In the genomic region with DNA sequence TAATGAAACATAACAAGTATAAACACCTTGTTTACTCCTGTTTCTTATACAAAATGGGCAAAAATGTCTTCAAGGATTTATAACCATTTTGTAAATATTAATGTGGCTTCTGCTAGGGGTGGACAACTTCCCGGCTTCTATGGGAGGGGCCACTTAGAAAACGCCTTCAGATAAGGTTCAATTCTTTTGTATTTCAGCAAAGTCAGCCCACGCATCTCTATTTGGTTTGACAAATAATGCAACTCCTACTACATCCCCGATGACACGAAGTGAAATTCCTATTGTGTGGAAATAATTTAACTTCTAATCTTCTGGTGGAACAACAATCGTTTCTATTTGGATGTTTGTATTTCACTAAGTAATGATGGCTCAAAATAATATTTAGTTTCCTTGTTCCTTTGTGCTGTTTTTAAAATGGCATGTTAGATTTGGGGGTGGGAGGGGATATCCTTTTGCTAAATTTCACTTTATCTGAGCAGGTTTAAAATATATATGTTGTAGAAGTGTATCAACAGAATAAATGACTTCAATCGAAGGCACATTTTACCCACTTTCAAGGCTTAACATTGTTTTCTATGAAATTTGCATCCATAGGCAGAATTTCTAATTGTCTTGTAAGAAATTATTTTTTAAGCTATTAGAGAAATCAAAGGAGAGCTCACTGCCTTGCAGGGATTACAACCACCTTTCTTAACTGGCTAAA, we compare ENCODE assay signal across 22 cellular contexts. TPM values are rescaled to one million over a fixed set of nuclear protein-coding genes. Genes with fewer than 3 reads are reported as not detected.
DNase-seq lines count a peak whose midpoint lies in the region; ATAC-seq and TF ChIP-seq lines count a peak whose summit lies in the region.
"Had no signal": no experiment of that assay in that cellular context is flagged by ENCODE, and none has a peak within 500 bp of the region (broad histone marks: within the 10 kb centered on the region; RNA-seq: fewer than 3 reads in every experiment).

No MANE protein-coding gene starts in this region.

- TF ChIP-seq CTCF in dorsolateral prefrontal cortex (IDR thresholded peaks at IDR 0.05 in 54 of 56, conservative IDR thresholded peaks at IDR 0.05 in 2 of 56; ENCODE audit: low read depth in 1 of 56, partially characterized antibody in 56 of 56): no peak
- TF ChIP-seq CTCF in nephron (IDR thresholded peaks at IDR 0.05; ENCODE audit: unreplicated experiment in 3 of 3): no peak

- intact Hi-C loops in dorsolateral prefrontal cortex (cut with DNase I): loop anchor here (2.0 to 10.0 kb wide), 2 partner anchors 15 to 281 kb away; a partner anchor contains a TSS

- peaks cover 86% of the 10 kb centered on the region for H3K27me3 Mint-ChIP-seq in activated T-cell treated with anti-CD3 and anti-CD28 coated beads, Interleukin-2, amount 50 U/mL, for 72 hours (ENCODE audit: low read depth)
- peaks cover 14% of the 10 kb centered on the region for H3K27me3 Mint-ChIP-seq in nephron (ENCODE audit: low read depth)
- peaks cover 92 to 100% of the 10 kb centered on the region in 2 donors for H3K27me3 Mint-ChIP-seq in effector memory CD8-positive, alpha-beta T cell

- no peak for ATAC-seq in activated T-cell treated with anti-CD3 and anti-CD28 coated beads, Interleukin-2, amount 50 U/mL, for 72 hours (replicated peaks in 1 of 2)
- ATAC-seq in effector memory CD8-positive, alpha-beta T cell (replicated peaks): no peak
- ATAC-seq: stimulated activated naive B cell treated with anti-CD40 and anti-IgM and Interleukin-4, amounts not matched to agents 10 μg/mL and 1 μg/mL and 100 μg/mL, for 72 hours had no signal

- H3K4me1 Mint-ChIP-seq in activated T-cell treated with anti-CD3 and anti-CD28 coated beads, Interleukin-2, amount 50 U/mL, for 72 hours (ENCODE audit: low read depth): peaks cover 35% of the 10 kb centered on the region
- peaks cover 83% of the 10 kb centered on the region for H3K4me1 Mint-ChIP-seq in nephron
- H3K4me1 Mint-ChIP-seq in effector memory CD8-positive, alpha-beta T cell (ENCODE audit: low read depth in 2 of 2): peaks cover 0 to 8% of the 10 kb centered on the region in 2 donors

- H3K27me3 ChIP-seq in dorsolateral prefrontal cortex: peaks cover 18 to 100% (median 99%) of the 10 kb centered on the region in 45 donors

- H3K4me3 Mint-ChIP-seq in activated T-cell treated with anti-CD3 and anti-CD28 coated beads, Interleukin-2, amount 50 U/mL, for 72 hours: peak overlapping the region in 1 of 2 donors; percentile 74
- H3K4me3 Mint-ChIP-seq in nephron: peak overlapping the region; percentile 80 to 95 (median 93)
- H3K4me3 Mint-ChIP-seq in effector memory CD8-positive, alpha-beta T cell: no peak overlapping the region
- H3K4me3 Mint-ChIP-seq: activated B cell treated with CpG ODN at 0.5 μM for 24 hours; activated CD4-positive, alpha-beta memory T cell treated with anti-CD3 and anti-CD28 coated beads, Interleukin-2, amount 10 ng/mL, durations not matched to agents 7 days and 5 days; stimulated activated naive B cell treated with anti-CD40 and anti-IgM and Interleukin-4, amounts not matched to agents 10 μg/mL and 1 μg/mL and 100 μg/mL, for 72 hours had no signal

- peaks cover 0 to 5% of the 10 kb centered on the region in 2 donors for H3K36me3 Mint-ChIP-seq in activated T-cell treated with anti-CD3 and anti-CD28 coated beads, Interleukin-2, amount 50 U/mL, for 72 hours (ENCODE audit: insufficient read depth in 2 of 2)
- H3K36me3 Mint-ChIP-seq in nephron (ENCODE audit: low read depth): peaks cover 19% of the 10 kb centered on the region
- H3K36me3 Mint-ChIP-seq in effector memory CD8-positive, alpha-beta T cell (ENCODE audit: insufficient read depth): peaks cover 2% of the 10 kb centered on the region

- peak overlapping the region in 28 of 59 donors; percentile 23 to 67 (median 40) for H3K4me3 ChIP-seq in dorsolateral prefrontal cortex
- H3K4me3 ChIP-seq: lung, thyroid gland had no signal

- H3K27ac ChIP-seq in dorsolateral prefrontal cortex: peak overlapping the region in 51 of 59 donors; percentile 23 to 95 (median 82)
- H3K27ac ChIP-seq: epithelial cell of prostate, foreskin keratinocyte, thyroid gland had no signal

- DNase-seq in activated T-cell treated with anti-CD3 and anti-CD28 coated beads, Interleukin-2, amount 50 U/mL, for 72 hours: no peak
- DNase-seq in activated T-cell treated with anti-CD3 and anti-CD28 coated beads, Interleukin-2, amount 50 U/mL, for 1 hour: no peak
- DNase-seq in dorsolateral prefrontal cortex (no peak), NCI-H2171 treated with DMSO at 0.1 percent for 48 hours (lab: John Stamatoyannopoulos, UW) (no peak), NCI-H128 (lab: John Stamatoyannopoulos, UW; ENCODE audit: unreplicated experiment) (no peak), NCI-H2029 (lab: John Stamatoyannopoulos, UW) (no peak)
- no peak for DNase-seq in effector memory CD8-positive, alpha-beta T cell
- DNase-seq: 8988T; activated B cell treated with CpG ODN at 0.5 μM for 24 hours; activated CD4-positive, alpha-beta memory T cell treated with anti-CD3 and anti-CD28 coated beads, Interleukin-2, amount 10 ng/mL, durations not matched to agents 7 days and 5 days; activated gamma-delta T cell treated with Interleukin-2 at 50 U/mL for 16 hours; foreskin keratinocyte; MM.1S; NCI-H1436 treated with DMSO at 0.1 percent for 48 hours; NCI-H2171; stimulated activated CD4-positive, alpha-beta T cell treated with anti-CD3 and anti-CD28 coated beads, Interleukin-2, amount 100 ng/mL, for 48 hours; stimulated activated naive B cell treated with anti-CD40 and anti-IgM and Interleukin-4, amounts not matched to agents 10 μg/mL and 1 μg/mL and 100 μg/mL, for 72 hours; thyroid gland had no signal

- no peaks in the 10 kb centered on the region for H3K9me3 Mint-ChIP-seq in activated T-cell treated with anti-CD3 and anti-CD28 coated beads, Interleukin-2, amount 50 U/mL, for 72 hours
- no peaks in the 10 kb centered on the region for H3K9me3 Mint-ChIP-seq in nephron
- no peaks in the 10 kb centered on the region for H3K9me3 Mint-ChIP-seq in effector memory CD8-positive, alpha-beta T cell
- H3K9me3 Mint-ChIP-seq: activated B cell treated with CpG ODN at 0.5 μM for 24 hours; activated CD4-positive, alpha-beta memory T cell treated with anti-CD3 and anti-CD28 coated beads, Interleukin-2, amount 10 ng/mL, durations not matched to agents 7 days and 5 days had no signal

- peak overlapping the region; percentile 15 for H3K27ac Mint-ChIP-seq in activated T-cell treated with anti-CD3 and anti-CD28 coated beads, Interleukin-2, amount 50 U/mL, for 72 hours
- H3K27ac Mint-ChIP-seq in nephron: peak overlapping the region; percentile 97 to 100 (median 99)
- H3K27ac Mint-ChIP-seq in effector memory CD8-positive, alpha-beta T cell: no peak overlapping the region
- H3K27ac Mint-ChIP-seq: activated B cell treated with CpG ODN at 0.5 μM for 24 hours; activated CD4-positive, alpha-beta memory T cell treated with anti-CD3 and anti-CD28 coated beads, Interleukin-2, amount 10 ng/mL, durations not matched to agents 7 days and 5 days; stimulated activated naive B cell treated with anti-CD40 and anti-IgM and Interleukin-4, amounts not matched to agents 10 μg/mL and 1 μg/mL and 100 μg/mL, for 72 hours had no signal

RNA-seq across cellular contexts. Expression of a gene that starts 14.6 kb away (rescaled TPM):
- not detected for total RNA-seq in activated T-cell treated with anti-CD3 and anti-CD28 coated beads, Interleukin-2, amount 50 U/mL, for 72 hours
- 1 to 10 TPM in 81 of 120 experiments, under 1 TPM in 32, not detected in 7; 0.23 to 9.3 (median 1.6) TPM for total RNA-seq in dorsolateral prefrontal cortex
- total RNA-seq: activated B cell treated with CpG ODN at 0.5 μM for 24 hours; activated CD4-positive, alpha-beta memory T cell treated with anti-CD3 and anti-CD28 coated beads, Interleukin-2, amount 10 ng/mL, durations not matched to agents 7 days and 5 days; foreskin keratinocyte; H7 had no signal

RNA-seq across cellular contexts. Expression of a gene that starts 16.7 kb away (rescaled TPM):
- not detected for total RNA-seq in activated T-cell treated with anti-CD3 and anti-CD28 coated beads, Interleukin-2, amount 50 U/mL, for 72 hours
- total RNA-seq in dorsolateral prefrontal cortex: 1 to 10 TPM in 1 of 120 experiments, under 1 TPM in 43, not detected in 76; 0.19 to 1.1 (median 0.33) TPM
- total RNA-seq: activated B cell treated with CpG ODN at 0.5 μM for 24 hours; activated CD4-positive, alpha-beta memory T cell treated with anti-CD3 and anti-CD28 coated beads, Interleukin-2, amount 10 ng/mL, durations not matched to agents 7 days and 5 days; H7 had no signal

RNA-seq across cellular contexts. Expression of a gene that starts 22.5 kb away (rescaled TPM):
- total RNA-seq in activated T-cell treated with anti-CD3 and anti-CD28 coated beads, Interleukin-2, amount 50 U/mL, for 72 hours: not detected
- not detected for total RNA-seq in dorsolateral prefrontal cortex
- total RNA-seq: activated B cell treated with CpG ODN at 0.5 μM for 24 hours; activated CD4-positive, alpha-beta memory T cell treated with anti-CD3 and anti-CD28 coated beads, Interleukin-2, amount 10 ng/mL, durations not matched to agents 7 days and 5 days; H7 had no signal

RNA-seq across cellular contexts. Expression of a gene that starts 44.3 kb away (rescaled TPM):
- total RNA-seq in activated T-cell treated with anti-CD3 and anti-CD28 coated beads, Interleukin-2, amount 50 U/mL, for 72 hours: not detected
- not detected for total RNA-seq in dorsolateral prefrontal cortex
- total RNA-seq: activated B cell treated with CpG ODN at 0.5 μM for 24 hours; activated CD4-positive, alpha-beta memory T cell treated with anti-CD3 and anti-CD28 coated beads, Interleukin-2, amount 10 ng/mL, durations not matched to agents 7 days and 5 days; H7 had no signal

RNA-seq across cellular contexts. Expression of a gene that starts 51.3 kb away (rescaled TPM):
- total RNA-seq in activated T-cell treated with anti-CD3 and anti-CD28 coated beads, Interleukin-2, amount 50 U/mL, for 72 hours: not detected
- under 1 TPM in 1 of 120 experiments, not detected in 119; 0.23 TPM for total RNA-seq in dorsolateral prefrontal cortex
- total RNA-seq: activated B cell treated with CpG ODN at 0.5 μM for 24 hours; activated CD4-positive, alpha-beta memory T cell treated with anti-CD3 and anti-CD28 coated beads, Interleukin-2, amount 10 ng/mL, durations not matched to agents 7 days and 5 days had no signal

Comparison
In these comparisons a context has a peak if more than half of its experiments do, and no peak if none do; other contexts are left out.
1. H3K27ac Mint-ChIP-seq: peak in activated T-cell treated with anti-CD3 and anti-CD28 coated beads, Interleukin-2, amount 50 U/mL, for 72 hours (single experiment) and nephron (3 of 3); none in effector memory CD8-positive, alpha-beta T cell (0 of 2).
2. H3K4me3 Mint-ChIP-seq: peak in nephron (3 of 3); none in effector memory CD8-positive, alpha-beta T cell (0 of 2).